Comparison of ENCODE assay signal across 21 cellular contexts in genomic region chr19:42288411-42288810, GRCh38. TPM values are rescaled to one million over a fixed set of nuclear protein-coding genes. Genes with fewer than 3 reads are reported as not detected.
DNase-seq lines count a peak whose midpoint lies in the region; ATAC-seq, FAIRE-seq and TF ChIP-seq lines count a peak whose summit lies in the region.
"Had no signal": no experiment of that assay in that cellular context is flagged by ENCODE, and none has a peak within 500 bp of the region (broad histone marks: within the 10 kb centered on the region; RNA-seq: fewer than 3 reads in every experiment).

No MANE protein-coding gene starts in this region.

- CTCF ChIA-PET in CD8-positive, alpha-beta memory T cell (lab: Charles Lee): interaction anchor here (1.3 kb wide), 1 partner anchor 180 kb away, joined by 4 read pairs; no protein-coding TSS in a partner anchor

- peaks cover 60 to 74% (median 71%) of the 10 kb centered on the region in 10 experiments for H3K4me1 ChIP-seq in BLaER1 treated with 17β-estradiol and CSF1 and Interleukin-3, amounts not matched to agents 10 nM and 100 nM
- H3K4me1 ChIP-seq in kidney (ENCODE audit: control insufficient read depth in 1 of 2, insufficient read depth in 1 of 2, low read depth in 1 of 2, low read length in 2 of 2): peaks cover 18 to 22% of the 10 kb centered on the region in 2 donors
- peaks cover 18% of the 10 kb centered on the region for H3K4me1 ChIP-seq in CD8-positive, alpha-beta memory T cell (ENCODE audit: insufficient read depth, low read length)

- H3K36me3 Mint-ChIP-seq in IgD-negative memory B cell: peaks cover 4% of the 10 kb centered on the region
- H3K36me3 Mint-ChIP-seq in CD8-positive, alpha-beta memory T cell: peaks cover 0 to 70% (median 2%) of the 10 kb centered on the region in 3 donors

- DNase-seq in OCI-M1 (lab: John Stamatoyannopoulos, UW) (peak; percentile 80), kidney (peak; percentile 32), NCI-H1417 treated with DMSO at 0.1 percent for 48 hours (lab: John Stamatoyannopoulos, UW) (no peak), COR-L47 (lab: John Stamatoyannopoulos, UW) (no peak)
- DNase-seq in CD8-positive, alpha-beta memory T cell: no peak
- DNase-seq: CD4-positive, alpha-beta T cell; DND-41; GOT3; NCI-H187 treated with DMSO at 0.1 percent for 48 hours; NCI-H2171; NCI-H446 treated with DMSO at 0.1 percent for 48 hours; NCI-H748 treated with DMSO at 0.1 percent for 48 hours; SHP77 treated with DMSO at 0.1 percent for 48 hours; T-helper 17 cell had no signal

- no peak for ATAC-seq in HG02885 (IDR thresholded peaks at IDR 0.05; ENCODE audit: poor library complexity, unreplicated experiment)
- ATAC-seq: T-helper 17 cell had no signal

- peak overlapping the region in 1 of 11 experiments; percentile 27; a peak in 1 of 22 replicates for H3K27ac ChIP-seq in BLaER1 treated with 17β-estradiol and CSF1 and Interleukin-3, amounts not matched to agents 10 nM and 100 nM
- H3K27ac ChIP-seq in kidney (ENCODE audit: low read depth in 2 of 2, low read length in 2 of 2): no peak overlapping the region
- H3K27ac ChIP-seq in CD8-positive, alpha-beta memory T cell (ENCODE audit: low read depth, low read length): no peak overlapping the region
- H3K27ac ChIP-seq: KMS-11, Peyer's patch had no signal

- H3K9ac ChIP-seq in BLaER1 treated with 17β-estradiol and CSF1 and Interleukin-3, amounts not matched to agents 10 nM and 100 nM: peak overlapping the region in 3 of 11 experiments; percentile 6 to 60 (median 26); a peak in 3 of 22 replicates
- no peak overlapping the region for H3K9ac ChIP-seq in kidney (ENCODE audit: low read length in 2 of 2)
- H3K9ac ChIP-seq: KMS-11 had no signal

- no peaks in the 10 kb centered on the region for H3K9me3 ChIP-seq in BLaER1 treated with 17β-estradiol and CSF1 and Interleukin-3, amounts not matched to agents 10 nM and 100 nM (replicated peaks in 1 of 11)
- no peaks in the 10 kb centered on the region for H3K9me3 ChIP-seq in kidney (ENCODE audit: control insufficient read depth in 1 of 2, low read length in 2 of 2)
- H3K9me3 ChIP-seq in CD8-positive, alpha-beta memory T cell (ENCODE audit: low read length): no peaks in the 10 kb centered on the region
- H3K9me3 ChIP-seq: Peyer's patch had no signal

- H3K36me3 ChIP-seq in BLaER1 treated with 17β-estradiol and CSF1 and Interleukin-3, amounts not matched to agents 10 nM and 100 nM: peaks cover 62 to 68% (median 68%) of the 10 kb centered on the region in 11 experiments
- peaks cover 12 to 27% of the 10 kb centered on the region in 2 donors for H3K36me3 ChIP-seq in kidney (ENCODE audit: control insufficient read depth in 1 of 2, insufficient read depth in 2 of 2, low read length in 2 of 2)
- peaks cover 20% of the 10 kb centered on the region for H3K36me3 ChIP-seq in CD8-positive, alpha-beta memory T cell (ENCODE audit: insufficient read depth, low read length)

- H3K27me3 ChIP-seq in BLaER1 treated with 17β-estradiol and CSF1 and Interleukin-3, amounts not matched to agents 10 nM and 100 nM: no peaks in the 10 kb centered on the region
- no peaks in the 10 kb centered on the region for H3K27me3 ChIP-seq in CD8-positive, alpha-beta memory T cell (ENCODE audit: insufficient read depth, low read length, poor library complexity, severe bottlenecking)
- H3K27me3 ChIP-seq: Peyer's patch had no signal

- TF ChIP-seq CTCF in kidney (IDR thresholded peaks at IDR 0.05; ENCODE audit: borderline replicate concordance, extremely low read depth, insufficient read depth): no peak

- H3K27ac Mint-ChIP-seq in IgD-negative memory B cell: peak overlapping the region in 2 of 3 donors; percentile 23 to 56
- H3K27ac Mint-ChIP-seq in CD8-positive, alpha-beta memory T cell: peak overlapping the region in 2 of 8 donors; percentile 12 to 34
- H3K27ac Mint-ChIP-seq: CD4-positive, alpha-beta T cell; T-helper 17 cell had no signal

- H3K4me3 ChIP-seq in BLaER1 treated with 17β-estradiol and CSF1 and Interleukin-3, amounts not matched to agents 10 nM and 100 nM: no peak overlapping the region
- H3K4me3 ChIP-seq in kidney (ENCODE audit: low read length in 2 of 2): no peak overlapping the region
- H3K4me3 ChIP-seq in CD8-positive, alpha-beta memory T cell (ENCODE audit: low read length): no peak overlapping the region
- H3K4me3 ChIP-seq: Peyer's patch had no signal

- POLR2A ChIA-PET in CD8-positive, alpha-beta memory T cell (lab: Charles Lee): no interaction called here

- intact Hi-C loops in kidney (cut with DNase I): no loop called here

- peaks cover 0 to 19% (median 16%) of the 10 kb centered on the region in 3 donors for H3K4me1 Mint-ChIP-seq in IgD-negative memory B cell
- peaks cover 15 to 26% (median 16%) of the 10 kb centered on the region in 3 donors for H3K4me1 Mint-ChIP-seq in CD8-positive, alpha-beta memory T cell

- H3K27me3 Mint-ChIP-seq in IgD-negative memory B cell: no peaks in the 10 kb centered on the region
- H3K27me3 Mint-ChIP-seq in CD8-positive, alpha-beta memory T cell: no peaks in the 10 kb centered on the region
- H3K27me3 Mint-ChIP-seq: CD4-positive, alpha-beta T cell; T-helper 17 cell had no signal

- no peaks in the 10 kb centered on the region for H3K9me3 Mint-ChIP-seq in IgD-negative memory B cell
- H3K9me3 Mint-ChIP-seq in CD8-positive, alpha-beta memory T cell: no peaks in the 10 kb centered on the region
- H3K9me3 Mint-ChIP-seq: CD4-positive, alpha-beta T cell had no signal

- peak overlapping the region in 8 of 11 experiments; percentile 8 to 100 (median 20); a peak in 10 of 22 replicates for H3K4me2 ChIP-seq in BLaER1 treated with 17β-estradiol and CSF1 and Interleukin-3, amounts not matched to agents 10 nM and 100 nM
- H3K4me2 ChIP-seq: KMS-11 had no signal

- peaks cover 68 to 92% (median 86%) of the 10 kb centered on the region in 11 experiments for H4K20me1 ChIP-seq in BLaER1 treated with 17β-estradiol and CSF1 and Interleukin-3, amounts not matched to agents 10 nM and 100 nM

- FAIRE-seq in kidney (lab: Jason Lieb, UNC): no peak
- FAIRE-seq: G401.6 had no signal

- H3K4me3 Mint-ChIP-seq in IgD-negative memory B cell: peak overlapping the region in 1 of 4 donors; percentile 33
- peak overlapping the region in 1 of 7 donors; percentile 18 for H3K4me3 Mint-ChIP-seq in CD8-positive, alpha-beta memory T cell
- H3K4me3 Mint-ChIP-seq: CD4-positive, alpha-beta T cell; T-helper 17 cell had no signal

RNA-seq across cellular contexts. Expression of gene PRR19, which starts 13.5 kb away (rescaled TPM):
- 0.55 TPM for polyA plus RNA-seq in IgD-negative memory B cell
- 0.47 TPM for total RNA-seq in kidney
- 0.71 TPM for polyA plus RNA-seq in kidney (ENCODE audit: insufficient read depth, low read depth, low replicate concordance)
- total RNA-seq in CD8-positive, alpha-beta memory T cell: 1 to 10 TPM in 1 of 2 experiments, under 1 TPM in 1; 0.73 to 1.0 TPM
- polyA plus RNA-seq in CD8-positive, alpha-beta memory T cell: 0.64 TPM

RNA-seq across cellular contexts. Expression of gene PAFAH1B3, which starts 14.0 kb away (rescaled TPM):
- polyA plus RNA-seq in IgD-negative memory B cell (49.0 TPM), kidney (ENCODE audit: insufficient read depth, low read depth, low replicate concordance) (38.3 TPM)
- 22.0 TPM for total RNA-seq in kidney
- 10 to 100 TPM; 48.1 to 48.9 TPM for total RNA-seq in CD8-positive, alpha-beta memory T cell
- 36.9 TPM for polyA plus RNA-seq in CD8-positive, alpha-beta memory T cell

RNA-seq across cellular contexts. Expression of gene CIC, which starts 19.4 kb away (rescaled TPM):
- 4.5 TPM for polyA plus RNA-seq in IgD-negative memory B cell
- 90.9 TPM for total RNA-seq in kidney
- 18.8 TPM for polyA plus RNA-seq in kidney (ENCODE audit: insufficient read depth, low read depth, low replicate concordance)
- total RNA-seq in CD8-positive, alpha-beta memory T cell: 10 to 100 TPM; 53.9 to 60.4 TPM
- 2.7 TPM for polyA plus RNA-seq in CD8-positive, alpha-beta memory T cell

RNA-seq across cellular contexts. Expression of gene TMEM145, which starts 24.7 kb away (rescaled TPM):
- polyA plus RNA-seq in IgD-negative memory B cell (not detected), kidney (ENCODE audit: insufficient read depth, low read depth, low replicate concordance) (not detected)
- not detected for total RNA-seq in kidney
- under 1 TPM in 1 of 2 experiments, not detected in 1; 0.15 TPM for total RNA-seq in CD8-positive, alpha-beta memory T cell
- polyA plus RNA-seq in CD8-positive, alpha-beta memory T cell: not detected
- total RNA-seq: CD4-positive, alpha-beta T cell; MCF 10A; Peyer's patch; T-helper 17 cell had no signal

RNA-seq across cellular contexts. Expression of gene ERF, which starts 33.5 kb away (rescaled TPM):
- polyA plus RNA-seq in IgD-negative memory B cell (6.7 TPM), kidney (ENCODE audit: insufficient read depth, low read depth, low replicate concordance) (31.1 TPM)
- 61.2 TPM for total RNA-seq in kidney
- total RNA-seq in CD8-positive, alpha-beta memory T cell: 10 to 100 TPM; 58.7 to 64.7 TPM
- polyA plus RNA-seq in CD8-positive, alpha-beta memory T cell: 5.1 TPM

Comparison
In these comparisons a context has a peak if more than half of its experiments do, and no peak if none do; other contexts are left out.
1. DNase-seq: peak in OCI-M1 (single experiment) and kidney (single experiment); none in NCI-H1417 treated with DMSO at 0.1 percent for 48 hours (single experiment), CD8-positive, alpha-beta memory T cell (0 of 5) and COR-L47 (single experiment).